27 cellular contexts compared by ENCODE assay signal in genomic region chr10:74137992-74138391, GRCh38.
"Had no signal": no experiment of that assay in that cellular context is flagged by ENCODE, and none has a peak within 500 bp of the region (broad histone marks: within the 10 kb centered on the region; RNA-seq: fewer than 3 reads in every experiment).

No MANE protein-coding gene starts in this region.

- H3K4me1 Mint-ChIP-seq: neural crest cell had no signal

- H3K4me3 Mint-ChIP-seq: activated naive CD8-positive, alpha-beta T cell treated with anti-CD3 and anti-CD28 coated beads, Interleukin-2, amount 10 ng/mL, durations not matched to agents 7 days and 5 days; naive thymus-derived CD8-positive, alpha-beta T cell; neural crest cell; stimulated activated naive CD8-positive, alpha-beta T cell treated with anti-CD3 and anti-CD28 coated beads, Interleukin-15, Interleukin-2, amounts not matched to agents 100 ng/mL and 50 ng/mL, for 24 hours; type B pancreatic cell had no signal

- H3K4me1 ChIP-seq: vagina had no signal

- H3K4me3 ChIP-seq: ascending aorta, coronary artery, dorsolateral prefrontal cortex, gastrocnemius medialis, hepatocyte, right lobe of liver, thoracic aorta, vagina had no signal

- H3K9me3 ChIP-seq: ascending aorta, gastrocnemius medialis, right lobe of liver, thoracic aorta, vagina had no signal

- H3K27ac Mint-ChIP-seq: activated naive CD8-positive, alpha-beta T cell treated with anti-CD3 and anti-CD28 coated beads, Interleukin-2, amount 10 ng/mL, durations not matched to agents 7 days and 5 days; stimulated activated naive CD8-positive, alpha-beta T cell treated with anti-CD3 and anti-CD28 coated beads, Interleukin-15, Interleukin-2, amounts not matched to agents 100 ng/mL and 50 ng/mL, for 24 hours; type B pancreatic cell had no signal

- H3K9me3 Mint-ChIP-seq: activated naive CD8-positive, alpha-beta T cell treated with anti-CD3 and anti-CD28 coated beads, Interleukin-2, amount 10 ng/mL, durations not matched to agents 7 days and 5 days; naive thymus-derived CD8-positive, alpha-beta T cell; neural crest cell; stimulated activated naive CD8-positive, alpha-beta T cell treated with anti-CD3 and anti-CD28 coated beads, Interleukin-15, Interleukin-2, amounts not matched to agents 100 ng/mL and 50 ng/mL, for 24 hours; type B pancreatic cell had no signal

- H3K27ac ChIP-seq: ascending aorta, brain microvascular endothelial cell, coronary artery, dorsolateral prefrontal cortex, gastrocnemius medialis, hepatocyte, right lobe of liver, thoracic aorta, vagina had no signal

- DNase-seq: activated CD4-positive, alpha-beta T cell treated with anti-CD3 and anti-CD28 coated beads for 4 hours; activated CD4-positive, alpha-beta T cell treated with anti-CD3 and anti-CD28 coated beads, Interleukin-2, amount 50 U/mL, for 4 hours; activated CD4-positive, CD25-positive, alpha-beta regulatory T cell; activated CD8-positive, alpha-beta memory T cell treated with anti-CD3 and anti-CD28 coated beads for 24 hours; activated effector memory CD4-positive, alpha-beta T cell treated with Interleukin-2 at 50 U/mL for 16 hours; activated naive CD4-positive, alpha-beta T cell treated with Interleukin-2 at 50 U/mL for 16 hours; activated naive CD8-positive, alpha-beta T cell treated with anti-CD3 and anti-CD28 coated beads, Interleukin-2, amount 10 ng/mL, durations not matched to agents 7 days and 5 days; brain microvascular endothelial cell; dorsolateral prefrontal cortex; effector memory CD4-positive, alpha-beta T cell; erythroblast; gastrocnemius medialis; left colon; mammary epithelial cell; midbrain; naive thymus-derived CD8-positive, alpha-beta T cell; posterior cingulate gyrus; right lobe of liver; stimulated activated CD4-positive, alpha-beta T cell treated with anti-CD3 and anti-CD28 coated beads, Interleukin-2, amount 100 ng/mL, for 48 hours had no signal

- H3K27me3 ChIP-seq: ascending aorta, brain microvascular endothelial cell, dorsolateral prefrontal cortex, gastrocnemius medialis, hepatocyte, right lobe of liver, vagina had no signal

- H3K27me3 Mint-ChIP-seq: activated naive CD8-positive, alpha-beta T cell treated with anti-CD3 and anti-CD28 coated beads, Interleukin-2, amount 10 ng/mL, durations not matched to agents 7 days and 5 days; naive thymus-derived CD8-positive, alpha-beta T cell; stimulated activated naive CD8-positive, alpha-beta T cell treated with anti-CD3 and anti-CD28 coated beads, Interleukin-15, Interleukin-2, amounts not matched to agents 100 ng/mL and 50 ng/mL, for 24 hours; type B pancreatic cell had no signal

- ATAC-seq: gastrocnemius medialis, left colon, right lobe of liver had no signal
